In the genomic region with DNA sequence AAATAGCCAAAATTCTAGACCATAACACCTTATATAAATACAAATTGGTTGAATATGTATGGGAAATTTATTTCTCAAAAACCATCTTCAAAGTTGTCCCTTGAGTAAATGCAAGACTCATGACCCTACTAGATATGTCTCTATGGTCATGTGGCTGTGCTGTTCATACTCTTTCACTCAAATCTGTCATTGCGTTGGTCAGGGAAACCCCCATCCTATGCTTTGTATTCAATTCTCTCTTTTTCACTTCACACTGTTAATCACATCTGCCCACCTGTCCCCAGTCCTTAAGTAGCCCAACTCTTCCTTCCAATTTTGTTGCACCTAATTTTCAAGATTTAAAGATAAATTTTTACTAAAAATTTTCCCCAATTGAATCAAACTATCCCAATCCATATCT, we compare ENCODE assay signal across 12 cellular contexts. TPM values are rescaled to one million over a fixed set of nuclear protein-coding genes. Genes with fewer than 3 reads are reported as not detected.
A peak's percentile ranks its signal among the peaks of the same experiment; 100 is the strongest.
DNase-seq lines count a peak whose midpoint lies in the region; ATAC-seq and TF ChIP-seq lines count a peak whose summit lies in the region.
"Had no signal": no experiment of that assay in that cellular context is flagged by ENCODE, and none has a peak within 500 bp of the region (broad histone marks: within the 10 kb centered on the region; RNA-seq: fewer than 3 reads in every experiment).

No MANE protein-coding gene starts in this region.

- H3K36me3 ChIP-seq in mucosa of descending colon (ENCODE audit: low read depth), result no peaks in the 10 kb centered on the region

- TF ChIP-seq CTCF in GM10248 (IDR thresholded peaks at IDR 0.05; ENCODE audit: control extremely low read depth, extremely low read depth, low read depth, missing control alignments) (no peak), mucosa of descending colon (IDR thresholded peaks at IDR 0.05) (no peak)

- CTCF ChIA-PET in GM10248 (lab: Yijun Ruan, JAX), result no interaction called here

- POLR2A ChIA-PET in GM10248 (lab: Yijun Ruan, JAX), result no interaction called here

- peak; percentile 28 for DNase-seq in GM10248 (ENCODE audit: extremely low spot score)
- DNase-seq in activated effector memory CD4-positive, alpha-beta T cell treated with anti-CD3 and anti-CD28 coated beads, Interleukin-2, amount 50 U/mL, for 16 hours, result no peak
- no peak for DNase-seq in mucosa of descending colon
- DNase-seq in HPDE6-E6E7 (ENCODE audit: extremely low spot score), result no peak
- DNase-seq in mesenteric fat pad (ENCODE audit: low spot score), result no peak
- DNase-seq: KG1, NCI-H2107, T-helper 2 cell had no signal

- no peak overlapping the region for H3K4me3 ChIP-seq in mucosa of descending colon
- H3K4me3 ChIP-seq: PC-9 had no signal

- intact Hi-C loops in mucosa of descending colon (cut with DNase I, micrococcal nuclease), result no loop called here

- H3K4me1 ChIP-seq in mucosa of descending colon (ENCODE audit: low read depth), result no peaks in the 10 kb centered on the region

- ATAC-seq in GM18909 (IDR thresholded peaks at IDR 0.05; ENCODE audit: poor library complexity, unreplicated experiment), result peak; percentile 94
- peak; percentile 96 for ATAC-seq in GM21786 (IDR thresholded peaks at IDR 0.05; ENCODE audit: unreplicated experiment)
- ATAC-seq in HG03159 (IDR thresholded peaks at IDR 0.05; ENCODE audit: unreplicated experiment), result peak; percentile 97
- no peak for ATAC-seq in mucosa of descending colon

- H3K9me3 ChIP-seq in mucosa of descending colon, result no peaks in the 10 kb centered on the region

RNA-seq across cellular contexts. Expression of gene RPS12, which starts 51.0 kb away (rescaled TPM):
- total RNA-seq in mucosa of descending colon (100 to 1,000 TPM; 717 to 844 (median 797) TPM), mesenteric fat pad (935 TPM)
